In the genomic region with DNA sequence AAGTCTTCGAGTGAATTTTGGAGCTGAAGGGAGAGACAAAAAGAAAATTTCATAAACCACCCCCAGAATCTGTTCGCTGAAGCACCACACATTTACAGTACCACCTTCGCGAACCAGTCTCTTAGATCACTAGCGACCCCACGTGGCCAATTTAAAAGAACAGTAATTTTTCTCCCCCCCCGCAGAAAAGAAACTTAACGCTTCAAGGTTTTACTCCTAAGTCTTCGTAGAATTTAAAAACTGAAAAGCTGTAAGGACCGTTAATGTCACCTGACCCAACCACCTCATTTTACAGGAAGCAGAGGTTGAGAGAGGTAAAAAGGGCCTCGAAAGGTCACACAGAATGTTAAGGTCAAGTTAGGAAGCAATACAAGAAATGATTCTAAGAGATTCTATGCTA, we compare ENCODE assay signal across 8 cellular contexts.
DNase-seq lines count a peak whose midpoint lies in the region; ATAC-seq, FAIRE-seq and TF ChIP-seq lines count a peak whose summit lies in the region.

No MANE protein-coding gene starts in this region.

- H3K36me3 ChIP-seq in Peyer's patch = no peaks in the 10 kb centered on the region
- H3K36me3 ChIP-seq in heart left ventricle = no peaks in the 10 kb centered on the region
- no peaks in the 10 kb centered on the region for H3K36me3 ChIP-seq in small intestine (ENCODE audit: control insufficient read depth in 2 of 2, insufficient read depth in 2 of 2, low read length in 2 of 2)

- H3K27ac ChIP-seq in Peyer's patch (no peak overlapping the region), heart left ventricle (no peak overlapping the region), small intestine (ENCODE audit: low read depth in 1 of 2, low read length in 1 of 2) (no peak overlapping the region)

- peaks cover 2% of the 10 kb centered on the region for H3K36me3 Mint-ChIP-seq in activated naive CD4-positive, alpha-beta T cell treated with anti-CD3 and anti-CD28 coated beads, Interleukin-2, amount 50 U/mL, for 24 hours

- intact Hi-C loops in heart left ventricle (cut with DNase I) = loop anchor here (2.0 to 10.0 kb wide), 24 partner anchors 147 to 1040 kb away; partner anchors contain the start of gene LDB2 (in 1 of the 10)

- H3K27me3 Mint-ChIP-seq in activated naive CD4-positive, alpha-beta T cell treated with anti-CD3 and anti-CD28 coated beads, Interleukin-2, amount 50 U/mL, for 24 hours = no peaks in the 10 kb centered on the region

- H3K27me3 ChIP-seq in Peyer's patch = no peaks in the 10 kb centered on the region
- no peaks in the 10 kb centered on the region for H3K27me3 ChIP-seq in heart left ventricle
- H3K27me3 ChIP-seq in small intestine (ENCODE audit: control insufficient read depth in 2 of 2, insufficient read depth in 2 of 2, low read length in 2 of 2) = no peaks in the 10 kb centered on the region

- no peak for FAIRE-seq in small intestine (lab: Jason Lieb, UNC)

- 10 to 13% (median 12%) methylated on average over 11 of the region's 11 CpGs for WGBS in heart left ventricle, 4 donors
- 11 to 22% (median 15%) methylated on average over 11 of the region's 11 CpGs for WGBS in small intestine, 3 donors

- H3K4me1 ChIP-seq in Peyer's patch (no peaks in the 10 kb centered on the region), heart left ventricle (peaks cover 0 to 15% (median 10%) of the 10 kb centered on the region in 12 donors), small intestine (ENCODE audit: control insufficient read depth in 2 of 2, insufficient read depth in 1 of 2, low read depth in 1 of 2, low read length in 1 of 2) (no peaks in the 10 kb centered on the region)

- peak overlapping the region; percentile 43 for H3K27ac Mint-ChIP-seq in activated naive CD4-positive, alpha-beta T cell treated with anti-CD3 and anti-CD28 coated beads, Interleukin-2, amount 50 U/mL, for 24 hours

- TF ChIP-seq CTCF in AG10803 (conservative IDR thresholded peaks at IDR 0.05; ENCODE audit: low read length) (peak; percentile 72), GM20000 (IDR thresholded peaks at IDR 0.05; ENCODE audit: extremely low read depth, missing control alignments) (peak; percentile 24), Peyer's patch (IDR thresholded peaks at IDR 0.05) (peak in 5 of 6 experiments; percentile 24 to 44 (median 32)), heart left ventricle (IDR thresholded peaks at IDR 0.05) (peak; percentile 50 to 81 (median 75))

- peaks cover 6% of the 10 kb centered on the region for H3K9me3 Mint-ChIP-seq in activated naive CD4-positive, alpha-beta T cell treated with anti-CD3 and anti-CD28 coated beads, Interleukin-2, amount 50 U/mL, for 24 hours

- H3K9me3 ChIP-seq in Peyer's patch (no peaks in the 10 kb centered on the region), heart left ventricle (peaks cover 0 to 4% (median 0%) of the 10 kb centered on the region in 12 donors), small intestine (ENCODE audit: control insufficient read depth, low read depth) (no peaks in the 10 kb centered on the region)

- DNase-seq in AG10803 (ENCODE audit: low read depth) = peak; percentile 72
- DNase-seq in GM20000 (ENCODE audit: low spot score) = peak; percentile 33
- DNase-seq in Peyer's patch = no peak
- peak in 3 of 5 donors; percentile 30 to 61 (median 46) for DNase-seq in heart left ventricle
- DNase-seq in small intestine = peak; percentile 7

- peaks cover 19% of the 10 kb centered on the region for H3K4me1 Mint-ChIP-seq in activated naive CD4-positive, alpha-beta T cell treated with anti-CD3 and anti-CD28 coated beads, Interleukin-2, amount 50 U/mL, for 24 hours

- peak overlapping the region; percentile 71 for H3K4me3 Mint-ChIP-seq in activated naive CD4-positive, alpha-beta T cell treated with anti-CD3 and anti-CD28 coated beads, Interleukin-2, amount 50 U/mL, for 24 hours

- TF ChIP-seq POLR2A in Peyer's patch (IDR thresholded peaks at IDR 0.05) (no peak), heart left ventricle (IDR thresholded peaks at IDR 0.05) (no peak)

- peak overlapping the region; percentile 29 for H3K4me3 ChIP-seq in AG10803 (ENCODE audit: low read length)
- H3K4me3 ChIP-seq in Peyer's patch = no peak overlapping the region
- H3K4me3 ChIP-seq in heart left ventricle = peak overlapping the region in 1 of 12 donors; percentile 1
- no peak overlapping the region for H3K4me3 ChIP-seq in small intestine (ENCODE audit: low read depth in 1 of 2, low read length in 2 of 2)

- ATAC-seq in heart left ventricle (peak; percentile 26 to 76 (median 60)), HG03108 (IDR thresholded peaks at IDR 0.05; ENCODE audit: unreplicated experiment) (no peak), HG02798 (IDR thresholded peaks at IDR 0.05; ENCODE audit: poor library complexity, unreplicated experiment) (no peak)

Comparison
In these comparisons a context has a peak if more than half of its experiments do, and no peak if none do; other contexts are left out.
1. DNase-seq: peak in AG10803 (single experiment), GM20000 (single experiment), heart left ventricle (3 of 5) and small intestine (single experiment); none in Peyer's patch (0 of 3).
2. CTCF ChIP-seq: peak in every context shown above with its lines; median percentile 75 in heart left ventricle; 72 in AG10803; 32 in Peyer's patch; 24 in GM20000.
3. ATAC-seq: peak in heart left ventricle (4 of 4); none in HG03108 (single experiment) and HG02798 (single experiment).